ENCODE assay signal across 10 cellular contexts in genomic region chrX:42093756-42094155, GRCh38.
DNase-seq lines count a peak whose midpoint lies in the region; ATAC-seq and TF ChIP-seq lines count a peak whose summit lies in the region.
"Had no signal": no experiment of that assay in that cellular context is flagged by ENCODE, and none has a peak within 500 bp of the region (broad histone marks: within the 10 kb centered on the region; RNA-seq: fewer than 3 reads in every experiment).

No MANE protein-coding gene starts in this region.

- intact Hi-C loops in cardiac septum (cut with DNase I): no loop called here

- no peaks in the 10 kb centered on the region for H3K27me3 ChIP-seq in Peyer's patch

- H3K4me1 ChIP-seq in Peyer's patch: no peaks in the 10 kb centered on the region
- H3K4me1 ChIP-seq: ascending aorta had no signal

- no peaks in the 10 kb centered on the region for H3K9me3 ChIP-seq in Peyer's patch
- H3K9me3 ChIP-seq: ascending aorta had no signal

- TF ChIP-seq POLR2A in Peyer's patch (IDR thresholded peaks at IDR 0.05): no peak

- peak; percentile 36 for DNase-seq in EH (ENCODE audit: low read depth)
- DNase-seq in Peyer's patch: no peak
- no peak for DNase-seq in left lobe of liver (ENCODE audit: low spot score)
- no peak for DNase-seq in SHP77 (lab: John Stamatoyannopoulos, UW)
- no peak for DNase-seq in cardiac septum (ENCODE audit: low spot score)
- DNase-seq in NCI-H510A treated with DMSO at 0.1 percent for 48 hours (lab: John Stamatoyannopoulos, UW): no peak
- DNase-seq: NCI-H2107 had no signal

- peak; percentile 82 for ATAC-seq in GM21360 (IDR thresholded peaks at IDR 0.05; ENCODE audit: unreplicated experiment)
- peak; percentile 62 for ATAC-seq in left lobe of liver
- no peak for ATAC-seq in GM19328 (IDR thresholded peaks at IDR 0.05; ENCODE audit: unreplicated experiment)

- H3K27ac ChIP-seq in Peyer's patch: peak overlapping the region in 3 of 4 donors; percentile 12 to 40 (median 17)
- H3K27ac ChIP-seq: ascending aorta had no signal

- no peak for TF ChIP-seq CTCF in Peyer's patch (IDR thresholded peaks at IDR 0.05)

- no peaks in the 10 kb centered on the region for H3K36me3 ChIP-seq in Peyer's patch
- H3K36me3 ChIP-seq: ascending aorta had no signal

- no peak overlapping the region for H3K4me3 ChIP-seq in Peyer's patch
- H3K4me3 ChIP-seq: ascending aorta had no signal
